Comparison of ENCODE assay signal across 38 cellular contexts in the genomic region with DNA sequence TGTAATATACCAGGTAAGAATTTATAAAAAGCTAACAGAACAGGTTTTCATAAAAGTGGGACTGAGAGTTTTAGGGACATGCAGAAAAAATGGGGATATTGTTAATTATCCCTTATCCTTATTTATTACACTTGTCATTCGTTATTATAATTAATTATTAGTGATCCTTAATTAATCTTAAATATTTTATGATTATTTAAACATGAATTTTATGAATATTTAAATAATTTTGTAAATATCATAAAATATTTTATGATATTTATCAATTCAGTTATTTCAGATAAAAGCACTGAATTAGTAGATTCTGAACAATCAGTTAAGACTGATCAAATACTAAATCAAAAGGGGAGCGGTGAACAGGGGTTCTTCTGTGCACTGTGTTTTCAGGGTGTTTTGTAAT.
"Had no signal": no experiment of that assay in that cellular context is flagged by ENCODE, and none has a peak within 500 bp of the region (broad histone marks: within the 10 kb centered on the region; RNA-seq: fewer than 3 reads in every experiment).

No MANE protein-coding gene starts in this region.

- H3K4me3 Mint-ChIP-seq: activated B cell treated with CpG ODN at 0.5 μM for 24 hours; activated CD4-positive, alpha-beta memory T cell treated with anti-CD3 and anti-CD28 coated beads for 36 hours; activated CD4-positive, alpha-beta T cell treated with anti-CD3 and anti-CD28 coated beads, Interleukin-2, amount 10 ng/mL, durations not matched to agents 24 days and 14 days; activated CD8-positive, alpha-beta T cell treated with anti-CD3 and anti-CD28 coated beads for 36 hours; activated naive CD4-positive, alpha-beta T cell treated with anti-CD3 and anti-CD28 coated beads, Interleukin-2, amount 10 ng/mL, durations not matched to agents 7 days and 5 days; activated naive CD4-positive, alpha-beta T cell treated with anti-CD3 and anti-CD28 coated beads, Interleukin-2, amount 50 U/mL, for 24 hours; activated naive CD8-positive, alpha-beta T cell; activated naive CD8-positive, alpha-beta T cell treated with anti-CD3 and anti-CD28 coated beads, Interleukin-2, amount 10 ng/mL, durations not matched to agents 7 days and 5 days; activated naive CD8-positive, alpha-beta T cell treated with anti-CD3 and anti-CD28 coated beads, Interleukin-2, amount 50 U/mL, for 24 hours; activated T-cell treated with anti-CD3 and anti-CD28 coated beads, Interleukin-2, amount 50 U/mL, for 4 hours; activated T-cell treated with anti-CD3 and anti-CD28 coated beads, Interleukin-2, amount 50 U/mL, for 72 hours; brain; central memory CD8-positive, alpha-beta T cell; T-helper 1 cell treated with Interleukin-12 subunit alpha and Interleukin-12 subunit beta and Interleukin-4 antibody, amounts not matched to agents 30 μg/mL and 1 μg/mL, for 36 hours; T-helper 2 cell treated with Interferon-gamma antibody and Interleukin-4, amounts not matched to agents 5 μg/mL and 100 μg/mL, for 36 hours had no signal

- H3K27ac ChIP-seq: ascending aorta, cardiac muscle cell, WERI-Rb-1 had no signal

- H3K36me3 ChIP-seq: ascending aorta, cardiac muscle cell, WERI-Rb-1 had no signal

- DNase-seq: activated B cell treated with CpG ODN at 0.5 μM for 24 hours; activated CD4-positive, alpha-beta memory T cell treated with anti-CD3 and anti-CD28 coated beads for 36 hours; activated CD4-positive, alpha-beta T cell treated with anti-CD3 and anti-CD28 coated beads for 4 hours; activated CD4-positive, alpha-beta T cell treated with anti-CD3 and anti-CD28 coated beads, Interleukin-2, amount 10 ng/mL, durations not matched to agents 24 days and 14 days; activated CD4-positive, alpha-beta T cell treated with anti-CD3 and anti-CD28 coated beads, Interleukin-2, amount 50 U/mL, for 1 hour; activated CD4-positive, alpha-beta T cell treated with anti-CD3 and anti-CD28 coated beads, Interleukin-2, amount 50 U/mL, for 4 hours; activated CD4-positive, CD25-positive, alpha-beta regulatory T cell treated with anti-CD3 and anti-CD28 coated beads, Interleukin-2, amount 50 U/mL, for 72 hours; activated CD8-positive, alpha-beta memory T cell treated with anti-CD3 and anti-CD28 coated beads, Interleukin-2, amount 50 U/mL, for 4 hours; activated CD8-positive, alpha-beta T cell treated with anti-CD3 and anti-CD28 coated beads for 36 hours; activated effector memory CD4-positive, alpha-beta T cell treated with Interleukin-2 at 50 U/mL for 16 hours; activated gamma-delta T cell; activated naive CD4-positive, alpha-beta T cell treated with anti-CD3 and anti-CD28 coated beads, Interleukin-2, amount 10 ng/mL, durations not matched to agents 7 days and 5 days; activated naive CD4-positive, alpha-beta T cell treated with Interleukin-2 at 50 U/mL for 16 hours; activated naive CD8-positive, alpha-beta T cell treated with anti-CD3 and anti-CD28 coated beads, Interleukin-2, amount 10 ng/mL, durations not matched to agents 7 days and 5 days; activated naive CD8-positive, alpha-beta T cell treated with anti-CD3 and anti-CD28 coated beads, Interleukin-2, amount 50 U/mL, for 24 hours; activated T-cell treated with anti-CD3 and anti-CD28 coated beads for 4 hours; activated T-cell treated with anti-CD3 and anti-CD28 coated beads, Interleukin-2, amount 50 U/mL, for 1 hour; activated T-cell treated with anti-CD3 and anti-CD28 coated beads, Interleukin-2, amount 50 U/mL, for 4 hours; activated T-cell treated with anti-CD3 and anti-CD28 coated beads, Interleukin-2, amount 50 U/mL, for 72 hours; amygdala; anterior cingulate cortex; caudate nucleus; cerebellar nuclear complex; T-helper 1 cell; T-helper 2 cell; T-helper 9 cell; WERI-Rb-1 had no signal

- H3K27me3 Mint-ChIP-seq: activated B cell treated with CpG ODN at 0.5 μM for 24 hours; activated CD4-positive, alpha-beta memory T cell treated with anti-CD3 and anti-CD28 coated beads for 36 hours; activated CD4-positive, alpha-beta T cell treated with anti-CD3 and anti-CD28 coated beads, Interleukin-2, amount 10 ng/mL, durations not matched to agents 24 days and 14 days; activated CD8-positive, alpha-beta T cell treated with anti-CD3 and anti-CD28 coated beads for 36 hours; activated naive CD4-positive, alpha-beta T cell treated with anti-CD3 and anti-CD28 coated beads, Interleukin-2, amount 10 ng/mL, durations not matched to agents 7 days and 5 days; activated naive CD4-positive, alpha-beta T cell treated with anti-CD3 and anti-CD28 coated beads, Interleukin-2, amount 50 U/mL, for 24 hours; activated naive CD8-positive, alpha-beta T cell; activated naive CD8-positive, alpha-beta T cell treated with anti-CD3 and anti-CD28 coated beads, Interleukin-2, amount 10 ng/mL, durations not matched to agents 7 days and 5 days; activated naive CD8-positive, alpha-beta T cell treated with anti-CD3 and anti-CD28 coated beads, Interleukin-2, amount 50 U/mL, for 24 hours; brain; central memory CD8-positive, alpha-beta T cell had no signal

- H3K36me3 Mint-ChIP-seq: activated CD4-positive, alpha-beta memory T cell treated with anti-CD3 and anti-CD28 coated beads for 36 hours; activated naive CD4-positive, alpha-beta T cell treated with anti-CD3 and anti-CD28 coated beads, Interleukin-2, amount 10 ng/mL, durations not matched to agents 7 days and 5 days; activated naive CD8-positive, alpha-beta T cell; activated naive CD8-positive, alpha-beta T cell treated with anti-CD3 and anti-CD28 coated beads, Interleukin-2, amount 10 ng/mL, durations not matched to agents 7 days and 5 days; brain had no signal

- H3K9me3 ChIP-seq: ascending aorta had no signal

- H3K4me1 Mint-ChIP-seq: activated B cell treated with CpG ODN at 0.5 μM for 24 hours; activated CD4-positive, alpha-beta T cell treated with anti-CD3 and anti-CD28 coated beads, Interleukin-2, amount 10 ng/mL, durations not matched to agents 24 days and 14 days; activated naive CD4-positive, alpha-beta T cell treated with anti-CD3 and anti-CD28 coated beads, Interleukin-2, amount 10 ng/mL, durations not matched to agents 7 days and 5 days; activated naive CD4-positive, alpha-beta T cell treated with anti-CD3 and anti-CD28 coated beads, Interleukin-2, amount 50 U/mL, for 24 hours; activated naive CD8-positive, alpha-beta T cell treated with anti-CD3 and anti-CD28 coated beads, Interleukin-2, amount 10 ng/mL, durations not matched to agents 7 days and 5 days; activated naive CD8-positive, alpha-beta T cell treated with anti-CD3 and anti-CD28 coated beads, Interleukin-2, amount 50 U/mL, for 24 hours; brain; central memory CD8-positive, alpha-beta T cell had no signal

- FAIRE-seq: bronchial epithelial cell, TTC549 had no signal

- H3K4me3 ChIP-seq: ascending aorta, cardiac muscle cell had no signal

- ATAC-seq: activated CD8-positive, alpha-beta T cell treated with anti-CD3 and anti-CD28 coated beads for 36 hours; activated naive CD8-positive, alpha-beta T cell treated with anti-CD3 and anti-CD28 coated beads, Interleukin-2, amount 50 U/mL, for 24 hours; activated T-cell treated with anti-CD3 and anti-CD28 coated beads, Interleukin-2, amount 50 U/mL, for 4 hours; activated T-cell treated with anti-CD3 and anti-CD28 coated beads, Interleukin-2, amount 50 U/mL, for 72 hours had no signal

- H3K27ac Mint-ChIP-seq: activated B cell treated with CpG ODN at 0.5 μM for 24 hours; activated CD4-positive, alpha-beta memory T cell treated with anti-CD3 and anti-CD28 coated beads for 36 hours; activated CD4-positive, alpha-beta T cell treated with anti-CD3 and anti-CD28 coated beads, Interleukin-2, amount 10 ng/mL, durations not matched to agents 24 days and 14 days; activated CD8-positive, alpha-beta T cell treated with anti-CD3 and anti-CD28 coated beads for 36 hours; activated naive CD4-positive, alpha-beta T cell treated with anti-CD3 and anti-CD28 coated beads, Interleukin-2, amount 10 ng/mL, durations not matched to agents 7 days and 5 days; activated naive CD4-positive, alpha-beta T cell treated with anti-CD3 and anti-CD28 coated beads, Interleukin-2, amount 50 U/mL, for 24 hours; activated naive CD8-positive, alpha-beta T cell; activated naive CD8-positive, alpha-beta T cell treated with anti-CD3 and anti-CD28 coated beads, Interleukin-2, amount 10 ng/mL, durations not matched to agents 7 days and 5 days; activated naive CD8-positive, alpha-beta T cell treated with anti-CD3 and anti-CD28 coated beads, Interleukin-2, amount 50 U/mL, for 24 hours; activated T-cell treated with anti-CD3 and anti-CD28 coated beads, Interleukin-2, amount 50 U/mL, for 72 hours; activated T-helper 2 cell treated with anti-CD3 and anti-CD28 coated beads, Interferon-gamma antibody, Interleukin-2, Interleukin-4, amounts not matched to agents 10 μg/mL and 5 μg/mL and 100 μg/mL, durations not matched to agents 14 hours and 24 hours and 36 hours; brain; T-helper 1 cell treated with Interleukin-12 subunit alpha and Interleukin-12 subunit beta and Interleukin-4 antibody, amounts not matched to agents 30 μg/mL and 1 μg/mL, for 36 hours; T-helper 2 cell treated with Interferon-gamma antibody and Interleukin-4, amounts not matched to agents 5 μg/mL and 100 μg/mL, for 36 hours had no signal

- H3K9me3 Mint-ChIP-seq: activated B cell treated with CpG ODN at 0.5 μM for 24 hours had no signal

- H3K4me1 ChIP-seq: ascending aorta had no signal
